Comparison of ENCODE assay signal across 1 cellular context in genomic region chr15:76320012-76320411, GRCh38.
TF ChIP-seq lines count a peak whose summit lies in the region.

No MANE protein-coding gene starts in this region.

TF ChIP-seq in A549, 52 proteins besides CTCF, POLR2A, EP300 and RAD21 (continued from another document):
- no peak for TF ChIP-seq MAX (IDR thresholded peaks at IDR 0.05)
- no peak for TF ChIP-seq ZSCAN20 (CRISPR knock-in tag; IDR thresholded peaks at IDR 0.05)
- peak; percentile 61 for TF ChIP-seq NFE2L2 (conservative IDR thresholded peaks at IDR 0.05; ENCODE audit: low read length)
- no peak for TF ChIP-seq FOSL2 (IDR thresholded peaks at IDR 0.05)
- TF ChIP-seq FOSL2 (CRISPR knock-in tag; IDR thresholded peaks at IDR 0.05) = 0 out of 2 replicates have a peak, but pooled peaks have one; percentile 17
- TF ChIP-seq HES2 (IDR thresholded peaks at IDR 0.05) = no peak
